In genomic region chr6:44248579-44248978, GRCh38 we compare ENCODE assay signal across 1 cellular context.
TF ChIP-seq lines count a peak whose summit lies in the region.

No MANE protein-coding gene starts in this region.

TF ChIP-seq in GM23338, 12 proteins besides CTCF, POLR2A, EP300 and RAD21 (continued from another document):
- TF ChIP-seq ZNF462 (CRISPR knock-in tag; IDR thresholded peaks at IDR 0.05) (no peak), EZH2phosphoT487 (IDR thresholded peaks at IDR 0.05; ENCODE audit: unreplicated experiment) (no peak), REST (IDR thresholded peaks at IDR 0.05; ENCODE audit: unreplicated experiment) (no peak)
TF ChIP-seq in GM23338: peak in this region for 0.
